ENCODE assay signal across 8 cellular contexts in genomic region chr6:29016559-29017427, GRCh38. TPM values are rescaled to one million over a fixed set of nuclear protein-coding genes. Genes with fewer than 3 reads are reported as not detected.
DNase-seq lines count a peak whose midpoint lies in the region; ATAC-seq, FAIRE-seq and TF ChIP-seq lines count a peak whose summit lies in the region.

No MANE protein-coding gene starts in this region.

- peaks cover 0 to 5% (median 0%) of the 10 kb centered on the region in 3 donors for H3K9me3 Mint-ChIP-seq in T-cell

- peak overlapping the region in 1 of 2 donors; percentile 7 for H3K27ac ChIP-seq in right atrium auricular region
- no peak overlapping the region for H3K27ac ChIP-seq in psoas muscle

- H3K4me3 ChIP-seq in GM12865 (ENCODE audit: low read depth, low read length) (peak overlapping the region; percentile 51), right atrium auricular region (peak overlapping the region; percentile 31 to 54), psoas muscle (peak overlapping the region; percentile 65)

- intact Hi-C loops in psoas muscle (cut with DNase I): loop anchor here (1.0 to 5.0 kb wide), 5 partner anchors 34 to 330 kb away; no protein-coding TSS in a partner anchor

- no peaks in the 10 kb centered on the region for H3K36me3 Mint-ChIP-seq in T-cell

- DNase-seq in GM12865 (ENCODE audit: low read depth) (peak; percentile 89), NCI-H1105 (lab: John Stamatoyannopoulos, UW) (peak; percentile 77), T-cell (peak; percentile 41 to 85 (median 74)), amniotic stem cell (lab: John Stamatoyannopoulos, UW) (peak; percentile 29), right atrium auricular region (ENCODE audit: low spot score) (peak; percentile 90), psoas muscle (peak; percentile 71 to 80), urothelium cell line (ENCODE audit: low spot score) (peak; percentile 58)

- H3K27me3 Mint-ChIP-seq in T-cell: peaks cover 11 to 26% of the 10 kb centered on the region in 2 donors

- H3K27me3 ChIP-seq in right atrium auricular region (peaks cover 0 to 14% of the 10 kb centered on the region in 2 donors), psoas muscle (ENCODE audit: insufficient read depth in 3 of 3, low read length in 2 of 3) (peaks cover 0 to 50% (median 15%) of the 10 kb centered on the region in 3 donors)

- no peak for FAIRE-seq in urothelium cell line (lab: Jason Lieb, UNC)

- POLR2A ChIA-PET in T-cell (lab: Charles Lee): interaction anchor here in 1 of 2 donors (0.6 to 1.0 kb wide), 2 partner anchors 132 to 247 kb away, joined by 4 to 5 read pairs; no protein-coding TSS in a partner anchor

- no peaks in the 10 kb centered on the region for H3K36me3 ChIP-seq in right atrium auricular region
- H3K36me3 ChIP-seq in psoas muscle (ENCODE audit: insufficient read depth in 1 of 2, low read depth in 1 of 2): no peaks in the 10 kb centered on the region

- peaks cover 16 to 24% (median 20%) of the 10 kb centered on the region in 3 donors for H3K4me1 Mint-ChIP-seq in T-cell

- H3K9me3 ChIP-seq in right atrium auricular region (no peaks in the 10 kb centered on the region), psoas muscle (no peaks in the 10 kb centered on the region)

- CTCF ChIA-PET in T-cell (lab: Charles Lee): interaction anchor here (0.5 to 4.4 kb wide), 17 partner anchors 15 to 1853 kb away, joined by 3 to 72 read pairs (median 4); partner anchors contain the start of gene TRIM27 (in 1 of the 2)

- H3K27ac Mint-ChIP-seq in T-cell: peak overlapping the region; percentile 60 to 77

- H3K4me3 Mint-ChIP-seq in T-cell: peak overlapping the region; percentile 83 to 93 (median 92)

- ATAC-seq in HG02623 (IDR thresholded peaks at IDR 0.05; ENCODE audit: unreplicated experiment) (peak; percentile 83), T-cell (replicated peaks in 1 of 4) (peak; percentile 76 to 90 (median 86)), psoas muscle (peak; percentile 78 to 97 (median 82))

- H3K4me1 ChIP-seq in right atrium auricular region (peaks cover 0 to 17% of the 10 kb centered on the region in 2 donors), psoas muscle (no peaks in the 10 kb centered on the region)

- TF ChIP-seq CTCF in GM12865 (IDR thresholded peaks at IDR 0.05; ENCODE audit: insufficient read depth, low read depth, low read length, missing control alignments) (peak; percentile 79), right atrium auricular region (IDR thresholded peaks at IDR 0.05) (peak in 1 of 2 donors; percentile 86), psoas muscle (IDR thresholded peaks at IDR 0.05) (peak; percentile 80)

- WGBS in psoas muscle, 3 donors: 1% methylated on average over 41 of the region's 41 CpGs

RNA-seq across cellular contexts. Expression of gene ZNF311, which starts 11.7 kb away (rescaled TPM):
- total RNA-seq in T-cell (under 1 TPM; 0.22 to 0.61 (median 0.30) TPM), right atrium auricular region (under 1 TPM in 1 of 2 donors, not detected in 1; 0.24 TPM), psoas muscle (under 1 TPM in 3 of 4 donors, not detected in 1; 0.13 to 0.36 (median 0.22) TPM)
- under 1 TPM in 2 of 3 donors, not detected in 1; 0.09 to 0.10 TPM for polyA plus RNA-seq in psoas muscle

RNA-seq across cellular contexts. Expression of gene OR2W1, which starts 28.2 kb away (rescaled TPM):
- total RNA-seq in T-cell: not detected
- total RNA-seq in right atrium auricular region: not detected
- total RNA-seq in psoas muscle: not detected
- not detected for polyA plus RNA-seq in psoas muscle

Comparison
In these comparisons a context has a peak if more than half of its experiments do, and no peak if none do; other contexts are left out.
1. DNase-seq: peak in every context shown above with its lines; median percentile 90 in right atrium auricular region; 89 in GM12865; 77 in NCI-H1105; 76 in psoas muscle; 74 in T-cell; 58 in urothelium cell line; 29 in amniotic stem cell.